2 cellular contexts compared by ENCODE assay signal in genomic region chr21:40662889-40663288, GRCh38.
TF ChIP-seq lines count a peak whose summit lies in the region.

No MANE protein-coding gene starts in this region.

TF ChIP-seq in HepG2, 621 proteins besides CTCF, POLR2A, EP300 and RAD21:
- TF ChIP-seq ASH2L (IDR thresholded peaks at IDR 0.05; ENCODE audit: insufficient read length, low read depth, low read length) (no peak), MNT (IDR thresholded peaks at IDR 0.05) (0 out of 2 replicates have a peak, but pooled peaks have one; percentile 7)

TF ChIP-seq in IMR-90, 13 proteins besides CTCF, POLR2A, EP300 and RAD21:
- no peak for TF ChIP-seq CHD1 (IDR thresholded peaks at IDR 0.05; ENCODE audit: low read depth, low read length)
TF ChIP-seq in IMR-90: peak in this region for 0.
